ENCODE assay signal across 2 cellular contexts in the genomic region with DNA sequence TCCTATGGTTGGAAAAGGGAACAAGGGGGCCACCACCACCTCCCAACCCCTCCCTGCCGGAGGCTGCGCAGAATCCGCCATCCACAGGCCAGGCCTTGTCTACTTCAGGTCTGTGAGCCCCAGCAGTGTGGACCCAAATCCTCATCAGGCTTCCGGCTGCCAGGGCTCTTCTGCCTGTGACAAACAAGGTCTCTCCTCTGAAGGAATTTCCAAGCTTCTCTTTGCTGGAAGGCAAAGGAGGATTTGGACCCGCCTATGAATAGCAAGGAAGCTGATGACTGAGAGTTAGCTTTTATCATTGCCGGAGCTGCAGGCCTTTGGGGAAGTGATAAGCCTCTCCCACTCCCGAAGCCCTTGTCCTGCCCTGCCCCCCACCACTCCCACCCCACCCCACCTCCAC.
TF ChIP-seq lines count a peak whose summit lies in the region.

No MANE protein-coding gene starts in this region.

TF ChIP-seq in IMR-90, 13 proteins besides CTCF, POLR2A, EP300 and RAD21:
- TF ChIP-seq RFX5 (IDR thresholded peaks at IDR 0.05; ENCODE audit: low read depth, low read length): no peak
- TF ChIP-seq MAZ (IDR thresholded peaks at IDR 0.05; ENCODE audit: borderline replicate concordance, low read depth, low read length): no peak
- no peak for TF ChIP-seq SMC3 (IDR thresholded peaks at IDR 0.05; ENCODE audit: low read depth, low read length)
- no peak for TF ChIP-seq ELK1 (IDR thresholded peaks at IDR 0.05; ENCODE audit: borderline replicate concordance, low read depth, low read length)
- no peak for TF ChIP-seq USF2 (IDR thresholded peaks at IDR 0.05; ENCODE audit: low read depth, low read length)
- TF ChIP-seq MAFK (IDR thresholded peaks at IDR 0.05; ENCODE audit: low read depth, low read length): no peak

TF ChIP-seq in H1, 55 proteins besides CTCF, POLR2A, EP300 and RAD21:
- TF ChIP-seq KDM4A (IDR thresholded peaks at IDR 0.05; ENCODE audit: low read depth, low read length, severe bottlenecking) (no peak), RXRA (IDR thresholded peaks at IDR 0.05; ENCODE audit: insufficient read depth, low read depth, low read length) (no peak), SRF (IDR thresholded peaks at IDR 0.05; ENCODE audit: low read depth, low read length) (no peak), BCL11A (IDR thresholded peaks at IDR 0.05; ENCODE audit: low read depth in 2 of 2, low read length in 2 of 2) (no peak), SP1 (IDR thresholded peaks at IDR 0.05; ENCODE audit: low read depth, low read length) (no peak), KDM1A (IDR thresholded peaks at IDR 0.05; ENCODE audit: borderline replicate concordance, low read length) (no peak), E2F6 (IDR thresholded peaks at IDR 0.05) (no peak), GABPA (IDR thresholded peaks at IDR 0.05; ENCODE audit: borderline replicate concordance, insufficient read depth, low read length) (no peak), YY1 (IDR thresholded peaks at IDR 0.05; ENCODE audit: low read depth, low read length) (no peak), ATF3 (IDR thresholded peaks at IDR 0.05; ENCODE audit: insufficient read depth, low read depth, low read length) (no peak), SIN3A (conservative IDR thresholded peaks at IDR 0.05 in 1 of 2, IDR thresholded peaks at IDR 0.05 in 1 of 2; ENCODE audit: low read depth in 1 of 2, low read length in 2 of 2) (no peak), RNF2 (IDR thresholded peaks at IDR 0.05; ENCODE audit: borderline replicate concordance, low read depth, low read length, missing control alignments, poor library complexity, severe bottlenecking) (no peak), TCF12 (IDR thresholded peaks at IDR 0.05; ENCODE audit: low read depth, low read length) (no peak), HDAC6 (IDR thresholded peaks at IDR 0.05; ENCODE audit: low read depth, low read length) (no peak), POLR2AphosphoS5 (IDR thresholded peaks at IDR 0.05; ENCODE audit: low read depth, low read length) (no peak)
